Comparison of ENCODE assay signal across 11 cellular contexts in genomic region chr16:12319464-12320030, GRCh38.
DNase-seq lines count a peak whose midpoint lies in the region; ATAC-seq, FAIRE-seq and TF ChIP-seq lines count a peak whose summit lies in the region.
"Had no signal": no experiment of that assay in that cellular context is flagged by ENCODE, and none has a peak within 500 bp of the region (broad histone marks: within the 10 kb centered on the region; RNA-seq: fewer than 3 reads in every experiment).

No MANE protein-coding gene starts in this region.

- no peak overlapping the region for H3K4me3 ChIP-seq in H1 (ENCODE audit: extremely low read depth in 1 of 4, insufficient read depth in 2 of 4, low read depth in 3 of 4, low read length in 4 of 4)
- H3K4me3 ChIP-seq in upper lobe of right lung: no peak overlapping the region
- H3K4me3 ChIP-seq: left ventricle myocardium inferior, psoas muscle had no signal

- H3K9ac ChIP-seq in H1 (replicated peaks in 1 of 4; ENCODE audit: extremely low read depth in 1 of 4, low read depth in 3 of 4, low read length in 3 of 4): no peak overlapping the region

- no peaks in the 10 kb centered on the region for H3K79me2 ChIP-seq in H1 (ENCODE audit: control insufficient read depth in 1 of 2, insufficient read depth in 2 of 2, low read length in 2 of 2)

- H2BK20ac ChIP-seq in H1 (ENCODE audit: low read length): no peak overlapping the region

- H2BK12ac ChIP-seq in H1 (ENCODE audit: low read depth, low read length): no peak overlapping the region; the same call in 1 of the 2 replicates

- TF ChIP-seq EP300 in H1 (IDR thresholded peaks at IDR 0.05; ENCODE audit: borderline replicate concordance in 1 of 2, low read depth in 2 of 2, low read length in 2 of 2): no peak

- peak overlapping the region; percentile 15; the same call in 1 of the 2 replicates for H3K18ac ChIP-seq in H1 (ENCODE audit: extremely low read depth, low read length)

- no peak overlapping the region for H3K4me3 Mint-ChIP-seq in stimulated activated naive CD8-positive, alpha-beta T cell treated with anti-CD3 and anti-CD28 coated beads, Interleukin-15, amount 100 ng/mL, for 72 hours

- no peak overlapping the region for H2AK5ac ChIP-seq in H1 (ENCODE audit: low read depth, low read length)

- no peak overlapping the region for H3K27ac ChIP-seq in H1 (ENCODE audit: low read depth, low read length)
- H3K27ac ChIP-seq in upper lobe of right lung: no peak overlapping the region
- H3K27ac ChIP-seq: left ventricle myocardium inferior, psoas muscle had no signal

- peak overlapping the region; percentile 23 for H3K14ac ChIP-seq in H1 (ENCODE audit: insufficient read length)

- H3K27me3 ChIP-seq in H1 (replicated peaks in 1 of 4; ENCODE audit: control insufficient read depth in 3 of 4, extremely low read depth in 1 of 4, insufficient read depth in 3 of 4, low read length in 3 of 4): no peaks in the 10 kb centered on the region
- H3K27me3 ChIP-seq in upper lobe of right lung: no peaks in the 10 kb centered on the region

- no peak overlapping the region for H2BK120ac ChIP-seq in H1 (replicated peaks; ENCODE audit: low read depth, low read length)

- no peak for DNase-seq in stimulated activated naive CD8-positive, alpha-beta T cell treated with anti-CD3 and anti-CD28 coated beads, Interleukin-15, amount 100 ng/mL, for 72 hours
- no peak for DNase-seq in stimulated activated naive CD8-positive, alpha-beta T cell treated with anti-CD3 and anti-CD28 coated beads, Interleukin-15, Interleukin-2, amounts not matched to agents 100 U/mL and 50 U/mL, for 24 hours
- DNase-seq in NCI-H2171 treated with DMSO at 0.1 percent for 48 hours (lab: John Stamatoyannopoulos, UW): peak; percentile 72
- no peak for DNase-seq in H1 (ENCODE audit: low read depth in 1 of 2, low spot score in 2 of 2)
- DNase-seq in iPS-NIHi11 (ENCODE audit: low spot score): no peak
- DNase-seq in erythroblast (lab: John Stamatoyannopoulos, UW): no peak
- no peak for DNase-seq in urothelium cell line (ENCODE audit: low spot score)
- DNase-seq in upper lobe of right lung: no peak
- DNase-seq: KG1, left ventricle myocardium inferior, psoas muscle had no signal

- H3K4ac ChIP-seq in H1 (replicated peaks; ENCODE audit: insufficient read length, low read depth, low read length): no peak overlapping the region

- no peak for FAIRE-seq in H1 (lab: Jason Lieb, UNC)
- no peak for FAIRE-seq in urothelium cell line (lab: Jason Lieb, UNC)

- no peak overlapping the region; the same call in 1 of the 2 replicates for H2BK15ac ChIP-seq in H1 (ENCODE audit: low read length)

- H3K4me1 Mint-ChIP-seq in stimulated activated naive CD8-positive, alpha-beta T cell treated with anti-CD3 and anti-CD28 coated beads, Interleukin-15, amount 100 ng/mL, for 72 hours: peaks cover 40% of the 10 kb centered on the region

- intact Hi-C loops in upper lobe of right lung (cut with DNase I): no loop called here

- POLR2A ChIA-PET in H1 (lab: Charles Lee; ENCODE audit: partially characterized antibody): no interaction called here

- H3K27me3 Mint-ChIP-seq in stimulated activated naive CD8-positive, alpha-beta T cell treated with anti-CD3 and anti-CD28 coated beads, Interleukin-15, amount 100 ng/mL, for 72 hours: no peaks in the 10 kb centered on the region

- no peak overlapping the region for H2AFZ ChIP-seq in H1 (ENCODE audit: low read length)

- H3K27ac Mint-ChIP-seq in stimulated activated naive CD8-positive, alpha-beta T cell treated with anti-CD3 and anti-CD28 coated beads, Interleukin-15, amount 100 ng/mL, for 72 hours: peak overlapping the region; percentile 40 to 45

- no peak overlapping the region for H3K4me2 ChIP-seq in H1 (ENCODE audit: insufficient read depth in 1 of 2, low read depth in 2 of 2, low read length in 2 of 2)

- H3K79me1 ChIP-seq in H1 (ENCODE audit: low read depth, low read length): no peaks in the 10 kb centered on the region

- 84% methylated on average over 9 of the region's 9 CpGs; no CpG with 5 or more reads in 1 of the 2 experiments for WGBS in H1 (ENCODE audit: extremely low coverage in 1 of 2, insufficient coverage in 1 of 2, insufficient read length in 1 of 2, insufficient replicate concordance in 2 of 2, low coverage in 1 of 2, low lambda C conversion rate in 2 of 2, missing lambda C conversion rate in 1 of 2), 2 experiments

- TF ChIP-seq POLR2A in H1 (IDR thresholded peaks at IDR 0.05; ENCODE audit: control extremely low read depth in 1 of 2, low read depth in 2 of 2, low read length in 2 of 2) (no peak), erythroblast (IDR thresholded peaks at IDR 0.05; ENCODE audit: low read length) (no peak)

- no peak for TF ChIP-seq CTCF in H1 (IDR thresholded peaks at IDR 0.05; ENCODE audit: control extremely low read depth in 1 of 3, insufficient read depth in 1 of 3, low read depth in 1 of 3, low read length in 3 of 3)
- no peak for TF ChIP-seq CTCF in upper lobe of right lung (IDR thresholded peaks at IDR 0.05)

- peaks cover 4 to 17% (median 8%) of the 10 kb centered on the region in 4 experiments; a peak in 5 of 7 replicates for H3K4me1 ChIP-seq in H1 (replicated peaks in 1 of 4; ENCODE audit: control insufficient read depth in 3 of 4, insufficient read depth in 4 of 4, low read length in 3 of 4)
- H3K4me1 ChIP-seq in upper lobe of right lung: no peaks in the 10 kb centered on the region
- H3K4me1 ChIP-seq: psoas muscle had no signal

- TF ChIP-seq RAD21 in H1 (IDR thresholded peaks at IDR 0.05 in 1 of 2, conservative IDR thresholded peaks at IDR 0.05 in 1 of 2; ENCODE audit: low read depth in 2 of 2, low read length in 2 of 2): no peak

- no peaks in the 10 kb centered on the region for H3K23me2 ChIP-seq in H1 (ENCODE audit: low read depth, low read length)

- no peak overlapping the region for H3K56ac ChIP-seq in H1 (replicated peaks; ENCODE audit: insufficient read length, low read depth, low read length)

- H4K8ac ChIP-seq in H1 (ENCODE audit: extremely low read depth, insufficient read depth, low read length): no peak overlapping the region

- H3K9me3 ChIP-seq in H1 (ENCODE audit: insufficient read depth in 2 of 2, low read depth in 1 of 2, low read length in 1 of 2): no peaks in the 10 kb centered on the region
- no peaks in the 10 kb centered on the region for H3K9me3 ChIP-seq in upper lobe of right lung
- H3K9me3 ChIP-seq: left ventricle myocardium inferior, psoas muscle had no signal

- H4K5ac ChIP-seq in H1 (ENCODE audit: insufficient read length, low read depth, low read length): no peak overlapping the region

- CTCF ChIA-PET in H1 (lab: Charles Lee; ENCODE audit: partially characterized antibody): interaction anchor here (0.6 to 1.1 kb wide), 5 partner anchors 47 to 499 kb away, joined by 3 to 4 read pairs (median 3); no protein-coding TSS in a partner anchor

- no peak overlapping the region for H3K23ac ChIP-seq in H1 (ENCODE audit: insufficient read length)

- H4K91ac ChIP-seq in H1 (replicated peaks; ENCODE audit: insufficient read length, low read length): no peak overlapping the region

- no peak for ATAC-seq in stimulated activated naive CD8-positive, alpha-beta T cell treated with anti-CD3 and anti-CD28 coated beads, Interleukin-15, amount 100 ng/mL, for 72 hours
- no peak for ATAC-seq in stimulated activated naive CD8-positive, alpha-beta T cell treated with anti-CD3 and anti-CD28 coated beads, Interleukin-15, Interleukin-2, amounts not matched to agents 100 U/mL and 50 U/mL, for 24 hours
- ATAC-seq in upper lobe of right lung: no peak

- H3K36me3 ChIP-seq in H1 (ENCODE audit: control insufficient read depth in 2 of 4, insufficient read depth in 4 of 4, low read length in 3 of 4) (no peaks in the 10 kb centered on the region), upper lobe of right lung (no peaks in the 10 kb centered on the region)
- H3K36me3 ChIP-seq: left ventricle myocardium inferior had no signal

- no peak overlapping the region for H2BK5ac ChIP-seq in H1 (ENCODE audit: low read depth, low read length)

- peaks cover 8 to 14% of the 10 kb centered on the region in 2 donors for H3K9me3 Mint-ChIP-seq in stimulated activated naive CD8-positive, alpha-beta T cell treated with anti-CD3 and anti-CD28 coated beads, Interleukin-15, amount 100 ng/mL, for 72 hours

- no peaks in the 10 kb centered on the region for H4K20me1 ChIP-seq in H1 (replicated peaks in 1 of 2; ENCODE audit: control insufficient read depth in 1 of 2, insufficient read depth in 2 of 2, low read length in 2 of 2)

TF ChIP-seq in H1, 55 proteins besides CTCF, POLR2A, EP300 and RAD21 (continues in another document):
- no peak for TF ChIP-seq SP1 (IDR thresholded peaks at IDR 0.05; ENCODE audit: low read depth, low read length)
